ENCODE assay signal across 18 cellular contexts in genomic region chr7:50497968-50498367, GRCh38. TPM values are rescaled to one million over a fixed set of nuclear protein-coding genes. Genes with fewer than 3 reads are reported as not detected.
DNase-seq lines count a peak whose midpoint lies in the region; ATAC-seq and TF ChIP-seq lines count a peak whose summit lies in the region.
"Had no signal": no experiment of that assay in that cellular context is flagged by ENCODE, and none has a peak within 500 bp of the region (broad histone marks: within the 10 kb centered on the region; RNA-seq: fewer than 3 reads in every experiment).

No MANE protein-coding gene starts in this region.

- intact Hi-C loops in gastrocnemius medialis (cut with DNase I; ENCODE audit: low total_unique reads) = no loop called here

- TF ChIP-seq CTCF in RWPE2 (IDR thresholded peaks at IDR 0.05; ENCODE audit: poor library complexity, severe bottlenecking) = no peak
- no peak for TF ChIP-seq CTCF in gastrocnemius medialis (IDR thresholded peaks at IDR 0.05 in 4 of 5, conservative IDR thresholded peaks at IDR 0.05 in 1 of 5)

- H3K4me1 ChIP-seq in RWPE2 (ENCODE audit: insufficient read depth, poor library complexity, severe bottlenecking) (peaks cover 32% of the 10 kb centered on the region), gastrocnemius medialis (peaks cover 21 to 25% of the 10 kb centered on the region in 2 donors)

- H3K27ac ChIP-seq in RWPE2 (ENCODE audit: poor library complexity, severe bottlenecking) (peak overlapping the region; percentile 32), gastrocnemius medialis (peak overlapping the region; percentile 25 to 43 (median 34))
- H3K27ac ChIP-seq: BLaER1 treated with 17β-estradiol and CSF1 and Interleukin-3, amounts not matched to agents 10 nM and 100 nM had no signal

- no peaks in the 10 kb centered on the region for H3K9me3 ChIP-seq in RWPE2 (ENCODE audit: severe bottlenecking)
- no peaks in the 10 kb centered on the region for H3K9me3 ChIP-seq in gastrocnemius medialis
- H3K9me3 ChIP-seq: right atrium auricular region had no signal

- H3K4me3 ChIP-seq in RWPE2 (ENCODE audit: severe bottlenecking) = no peak overlapping the region
- H3K4me3 ChIP-seq in gastrocnemius medialis = no peak overlapping the region
- H3K4me3 ChIP-seq: BLaER1 treated with 17β-estradiol and CSF1 and Interleukin-3, amounts not matched to agents 10 nM and 100 nM; right atrium auricular region had no signal

- DNase-seq in Daoy (ENCODE audit: low read depth) (peak; percentile 42), RWPE2 (ENCODE audit: low spot score) (no peak), fibroblast of gingiva (ENCODE audit: low read depth) (peak; percentile 80), gastrocnemius medialis (no peak), glomerular visceral epithelial cell (ENCODE audit: extremely low spot score) (no peak), amygdala (lab: John Stamatoyannopoulos, UW) (no peak)
- no peak for DNase-seq in activated CD4-positive, alpha-beta T cell treated with anti-CD3 and anti-CD28 coated beads, Interleukin-2, amount 50 U/mL, for 48 hours
- DNase-seq: activated CD4-positive, alpha-beta T cell treated with anti-CD3 and anti-CD28 coated beads for 1 hour; activated gamma-delta T cell treated with Interleukin-2 at 50 U/mL for 16 hours; GF-D8; hippocampal formation; MM.1S; NCI-H187; SIG-M5; stimulated activated CD4-positive, alpha-beta T cell treated with anti-CD3 and anti-CD28 coated beads, Interleukin-4, amount 100 ng/mL, for 24 hours had no signal

- in situ Hi-C loops in gastrocnemius medialis (cut with MboI; ENCODE audit: low sequenced_read_pairs in 4 of 4) = no loop called here

- H3K36me3 ChIP-seq in RWPE2 (ENCODE audit: low read depth) (no peaks in the 10 kb centered on the region), gastrocnemius medialis (no peaks in the 10 kb centered on the region)
- H3K36me3 ChIP-seq: BLaER1 treated with 17β-estradiol and CSF1 and Interleukin-3, amounts not matched to agents 10 nM and 100 nM; right atrium auricular region had no signal

- ATAC-seq in RWPE2 (ENCODE audit: low read depth) (no peak), gastrocnemius medialis (no peak), HG03135 (IDR thresholded peaks at IDR 0.05; ENCODE audit: unreplicated experiment) (no peak)

- TF ChIP-seq POLR2A in gastrocnemius medialis (IDR thresholded peaks at IDR 0.05) = no peak

- H3K27me3 ChIP-seq in RWPE2 (ENCODE audit: insufficient read depth, poor library complexity, severe bottlenecking) (no peaks in the 10 kb centered on the region), gastrocnemius medialis (no peaks in the 10 kb centered on the region)
- H3K27me3 ChIP-seq: right atrium auricular region had no signal

RNA-seq across cellular contexts. Expression of gene FIGNL1, which starts 47.8 kb away (rescaled TPM):
- total RNA-seq in Daoy (2014; rRNA removed; shearing (Covaris generic)) = 66.0 and 77.2 TPM in 2 replicates
- total RNA-seq in gastrocnemius medialis = 1 to 10 TPM; 2.3 to 9.2 (median 6.2) TPM

Comparison
In these comparisons a context has a peak if more than half of its experiments do, and no peak if none do; other contexts are left out.
1. DNase-seq: peak in Daoy (single experiment) and fibroblast of gingiva (single experiment); none in RWPE2 (single experiment), gastrocnemius medialis (0 of 2), glomerular visceral epithelial cell (single experiment), amygdala (0 of 56) and activated CD4-positive, alpha-beta T cell treated with anti-CD3 and anti-CD28 coated beads, Interleukin-2, amount 50 U/mL, for 48 hours (0 of 2).